In genomic region chr11:73916435-73916834, GRCh38 we compare ENCODE assay signal across 28 cellular contexts. TPM values are rescaled to one million over a fixed set of nuclear protein-coding genes. Genes with fewer than 3 reads are reported as not detected.
DNase-seq lines count a peak whose midpoint lies in the region; ATAC-seq, FAIRE-seq and TF ChIP-seq lines count a peak whose summit lies in the region.
"Had no signal": no experiment of that assay in that cellular context is flagged by ENCODE, and none has a peak within 500 bp of the region (broad histone marks: within the 10 kb centered on the region; RNA-seq: fewer than 3 reads in every experiment).

No MANE protein-coding gene starts in this region.

- no peak for FAIRE-seq in astrocyte (lab: Jason Lieb, UNC)
- FAIRE-seq: endometrium, GM12891, urothelium cell line had no signal

- ATAC-seq in stimulated activated naive B cell treated with anti-CD40 and anti-IgM and Interleukin-4, amounts not matched to agents 10 μg/mL and 1 μg/mL and 100 μg/mL, for 72 hours (replicated peaks): no peak
- ATAC-seq in HG03442 (IDR thresholded peaks at IDR 0.05; ENCODE audit: unreplicated experiment): no peak
- no peak for ATAC-seq in HG02840 (IDR thresholded peaks at IDR 0.05; ENCODE audit: low FRiP score, unreplicated experiment)
- ATAC-seq: Right ventricle myocardium inferior had no signal

- H3K4me1 ChIP-seq in astrocyte (ENCODE audit: insufficient read depth, low read length): no peaks in the 10 kb centered on the region

- peaks cover 86% of the 10 kb centered on the region for H3K36me3 Mint-ChIP-seq in activated T-cell treated with anti-CD3 and anti-CD28 coated beads, Interleukin-2, amount 50 U/mL, for 24 hours (ENCODE audit: low read depth)
- H3K36me3 Mint-ChIP-seq in astrocyte (ENCODE audit: low read depth, unreplicated experiment): peaks cover 11% of the 10 kb centered on the region
- H3K36me3 Mint-ChIP-seq in stimulated activated naive B cell treated with anti-CD40 and anti-IgM and Interleukin-4, amounts not matched to agents 10 μg/mL and 1 μg/mL and 100 μg/mL, for 72 hours: peaks cover 37 to 49% of the 10 kb centered on the region in 2 donors

- no peak overlapping the region for H3K4me3 Mint-ChIP-seq in activated T-cell treated with anti-CD3 and anti-CD28 coated beads, Interleukin-2, amount 50 U/mL, for 24 hours
- no peak overlapping the region for H3K4me3 Mint-ChIP-seq in astrocyte (ENCODE audit: unreplicated experiment)
- H3K4me3 Mint-ChIP-seq in stimulated activated naive B cell treated with anti-CD40 and anti-IgM and Interleukin-4, amounts not matched to agents 10 μg/mL and 1 μg/mL and 100 μg/mL, for 72 hours: no peak overlapping the region
- H3K4me3 Mint-ChIP-seq: nephron progenitor cell; T-helper 1 cell treated with Interleukin-12 subunit alpha and Interleukin-12 subunit beta and Interleukin-4 antibody, amounts not matched to agents 30 μg/mL and 1 μg/mL, for 36 hours had no signal

- H3K27me3 ChIP-seq in astrocyte (ENCODE audit: insufficient read depth, low read length): no peaks in the 10 kb centered on the region

- H3K9me3 ChIP-seq in astrocyte (ENCODE audit: insufficient read depth, low read depth, low read length): no peaks in the 10 kb centered on the region

- no peaks in the 10 kb centered on the region for H4K20me1 ChIP-seq in astrocyte (ENCODE audit: insufficient read depth, low read length)

- no peak overlapping the region for H3K27ac ChIP-seq in astrocyte (ENCODE audit: low read depth, low read length)
- H3K27ac ChIP-seq: VCaP had no signal

- H3K79me2 ChIP-seq in astrocyte (ENCODE audit: insufficient read depth, low read length): no peaks in the 10 kb centered on the region

- H3K27me3 Mint-ChIP-seq in activated T-cell treated with anti-CD3 and anti-CD28 coated beads, Interleukin-2, amount 50 U/mL, for 24 hours: no peaks in the 10 kb centered on the region
- no peaks in the 10 kb centered on the region for H3K27me3 Mint-ChIP-seq in astrocyte (ENCODE audit: low read depth, unreplicated experiment)
- H3K27me3 Mint-ChIP-seq in stimulated activated naive B cell treated with anti-CD40 and anti-IgM and Interleukin-4, amounts not matched to agents 10 μg/mL and 1 μg/mL and 100 μg/mL, for 72 hours: no peaks in the 10 kb centered on the region

- H3K36me3 ChIP-seq in astrocyte (ENCODE audit: insufficient read depth, low read length): peaks cover 22% of the 10 kb centered on the region

- H3K4me3 ChIP-seq in astrocyte (ENCODE audit: insufficient read depth, low read depth, low read length): no peak overlapping the region

- no peak for TF ChIP-seq CTCF in astrocyte (IDR thresholded peaks at IDR 0.05; ENCODE audit: insufficient read depth, low read depth, low read length)

- peaks cover 4% of the 10 kb centered on the region for H3K4me1 Mint-ChIP-seq in activated T-cell treated with anti-CD3 and anti-CD28 coated beads, Interleukin-2, amount 50 U/mL, for 24 hours (ENCODE audit: low read depth)
- peaks cover 2% of the 10 kb centered on the region for H3K4me1 Mint-ChIP-seq in astrocyte (ENCODE audit: low read depth, unreplicated experiment)
- H3K4me1 Mint-ChIP-seq in stimulated activated naive B cell treated with anti-CD40 and anti-IgM and Interleukin-4, amounts not matched to agents 10 μg/mL and 1 μg/mL and 100 μg/mL, for 72 hours: no peaks in the 10 kb centered on the region
- H3K4me1 Mint-ChIP-seq: nephron progenitor cell had no signal

- no peak overlapping the region for H3K4me2 ChIP-seq in astrocyte (ENCODE audit: low read length)

- no peak overlapping the region for H2AFZ ChIP-seq in astrocyte (ENCODE audit: low read depth, low read length)

- no peak overlapping the region for H3K9ac ChIP-seq in astrocyte (ENCODE audit: low read length)

- H3K9me3 Mint-ChIP-seq in activated T-cell treated with anti-CD3 and anti-CD28 coated beads, Interleukin-2, amount 50 U/mL, for 24 hours: no peaks in the 10 kb centered on the region
- H3K9me3 Mint-ChIP-seq in astrocyte (ENCODE audit: unreplicated experiment): no peaks in the 10 kb centered on the region
- H3K9me3 Mint-ChIP-seq in stimulated activated naive B cell treated with anti-CD40 and anti-IgM and Interleukin-4, amounts not matched to agents 10 μg/mL and 1 μg/mL and 100 μg/mL, for 72 hours: no peaks in the 10 kb centered on the region
- H3K9me3 Mint-ChIP-seq: nephron progenitor cell; T-helper 1 cell treated with Interleukin-12 subunit alpha and Interleukin-12 subunit beta and Interleukin-4 antibody, amounts not matched to agents 30 μg/mL and 1 μg/mL, for 36 hours had no signal

- peak overlapping the region; percentile 34 for H3K27ac Mint-ChIP-seq in activated T-cell treated with anti-CD3 and anti-CD28 coated beads, Interleukin-2, amount 50 U/mL, for 24 hours
- no peak overlapping the region for H3K27ac Mint-ChIP-seq in astrocyte (ENCODE audit: unreplicated experiment)
- H3K27ac Mint-ChIP-seq in stimulated activated naive B cell treated with anti-CD40 and anti-IgM and Interleukin-4, amounts not matched to agents 10 μg/mL and 1 μg/mL and 100 μg/mL, for 72 hours: peak overlapping the region; percentile 44
- H3K27ac Mint-ChIP-seq: nephron progenitor cell; T-helper 1 cell treated with Interleukin-12 subunit alpha and Interleukin-12 subunit beta and Interleukin-4 antibody, amounts not matched to agents 30 μg/mL and 1 μg/mL, for 36 hours had no signal

- no peak for DNase-seq in activated T-cell treated with anti-CD3 and anti-CD28 coated beads, Interleukin-2, amount 50 U/mL, for 24 hours
- DNase-seq in activated T-cell treated with anti-CD3 and anti-CD28 coated beads for 4 hours (no peak), astrocyte (ENCODE audit: low read depth) (peak; percentile 52), inferior parietal cortex (ENCODE audit: extremely low spot score) (peak; percentile 10), KG1 (lab: John Stamatoyannopoulos, UW) (no peak)
- DNase-seq in stimulated activated naive B cell treated with anti-CD40 and anti-IgM and Interleukin-4, amounts not matched to agents 10 μg/mL and 1 μg/mL and 100 μg/mL, for 72 hours: no peak
- DNase-seq: activated CD4-positive, alpha-beta T cell treated with anti-CD3 and anti-CD28 coated beads, Interleukin-2, amount 50 U/mL, for 4 hours; activated gamma-delta T cell treated with Interleukin-2 at 50 U/mL for 16 hours; anterior cingulate cortex; C1 segment of cervical spinal cord; foreskin melanocyte; hippocampal formation; kidney glomerular epithelial cell; NCI-H1092 treated with DMSO at 0.1 percent for 48 hours; NCI-H2081; NCI-H510A treated with DMSO at 0.1 percent for 48 hours; nephron progenitor cell; stimulated activated CD4-positive, alpha-beta T cell treated with anti-CD3 and anti-CD28 coated beads, Interleukin-4, amount 100 ng/mL, for 4 hours had no signal

RNA-seq across cellular contexts. Expression of gene DNAJB13, which starts 34.4 kb away (rescaled TPM):
- total RNA-seq in astrocyte: 1.2 and 1.3 TPM in 2 replicates
- total RNA-seq: pulmonary artery endothelial cell, Right ventricle myocardium inferior, subcutaneous adipose tissue had no signal

RNA-seq across cellular contexts. Expression of gene PAAF1, which starts 39.6 kb away (rescaled TPM):
- 14.2 and 15.6 TPM in 2 replicates for total RNA-seq in astrocyte

RNA-seq across cellular contexts. Expression of gene COA4, which starts 39.8 kb away (rescaled TPM):
- 55.9 and 59.0 TPM in 2 replicates for total RNA-seq in astrocyte

Comparison
In these comparisons a context has a peak if more than half of its experiments do, and no peak if none do; other contexts are left out.
1. DNase-seq: peak in astrocyte (single experiment) and inferior parietal cortex (single experiment); none in activated T-cell treated with anti-CD3 and anti-CD28 coated beads, Interleukin-2, amount 50 U/mL, for 24 hours (single experiment), activated T-cell treated with anti-CD3 and anti-CD28 coated beads for 4 hours (single experiment), stimulated activated naive B cell treated with anti-CD40 and anti-IgM and Interleukin-4, amounts not matched to agents 10 μg/mL and 1 μg/mL and 100 μg/mL, for 72 hours (single experiment) and KG1 (single experiment).